In genomic region chrX:2898861-2899512, GRCh38 we compare ENCODE assay signal across 14 cellular contexts. TPM values are rescaled to one million over a fixed set of nuclear protein-coding genes. Genes with fewer than 3 reads are reported as not detected.
DNase-seq lines count a peak whose midpoint lies in the region; TF ChIP-seq lines count a peak whose summit lies in the region.
"Had no signal": no experiment of that assay in that cellular context is flagged by ENCODE, and none has a peak within 500 bp of the region (broad histone marks: within the 10 kb centered on the region; RNA-seq: fewer than 3 reads in every experiment).

No MANE protein-coding gene starts in this region.

- POLR2A ChIA-PET in RWPE1 (lab: Yijun Ruan, JAX; ENCODE audit: low non-redundant PET): no interaction called here

- H3K27ac Mint-ChIP-seq in progenitor cell of endocrine pancreas: peak overlapping the region; percentile 99

- DNase-seq in DMS53 (lab: John Stamatoyannopoulos, UW) (peak; percentile 75), RWPE1 (ENCODE audit: low spot score) (peak; percentile 17), islet precursor cell (peak; percentile 63), progenitor cell of endocrine pancreas (ENCODE audit: low spot score, unreplicated experiment) (no peak), RPMI8226 (no peak), anterior cingulate cortex (lab: John Stamatoyannopoulos, UW) (no peak), GM19240 (ENCODE audit: insufficient read length, low spot score) (no peak)
- DNase-seq in NK-92 treated with Interleukin-12 subunit alpha and Interleukin-12 subunit beta, amount 100 ng/mL, for 24 hours (lab: John Stamatoyannopoulos, UW): no peak
- DNase-seq: NCI-H1436; NCI-H82; SHP77; stimulated activated CD4-positive, alpha-beta T cell treated with anti-CD3 and anti-CD28 coated beads, Interleukin-1b, Interleukin-23, amount 100 ng/mL, for 48 hours; T-helper 9 cell had no signal

- peak overlapping the region; percentile 69 for H3K4me3 Mint-ChIP-seq in progenitor cell of endocrine pancreas (ENCODE audit: low read depth)

- peaks cover 42% of the 10 kb centered on the region for H3K4me1 Mint-ChIP-seq in progenitor cell of endocrine pancreas (ENCODE audit: low read depth)

- CTCF ChIA-PET in RWPE1 (lab: Yijun Ruan, JAX): no interaction called here

- H3K36me3 Mint-ChIP-seq in progenitor cell of endocrine pancreas (ENCODE audit: insufficient read depth): peaks cover 27% of the 10 kb centered on the region

- no peak for TF ChIP-seq CTCF in RWPE1 (conservative IDR thresholded peaks at IDR 0.05; ENCODE audit: low read depth)
- TF ChIP-seq CTCF in progenitor cell of endocrine pancreas (IDR thresholded peaks at IDR 0.05; ENCODE audit: unreplicated experiment): no peak

- no peak overlapping the region for H3K27ac ChIP-seq in RWPE1
- H3K27ac ChIP-seq: parathyroid adenoma had no signal

- no peaks in the 10 kb centered on the region for H3K27me3 Mint-ChIP-seq in progenitor cell of endocrine pancreas

- peaks cover 21% of the 10 kb centered on the region for H3K9me3 Mint-ChIP-seq in progenitor cell of endocrine pancreas (ENCODE audit: low read depth)

RNA-seq across cellular contexts. Expression of gene ARSD, which starts 30.2 kb away (rescaled TPM):
- 76.8 and 82.1 TPM in 2 replicates for total RNA-seq in progenitor cell of endocrine pancreas

Comparison
In these comparisons a context has a peak if more than half of its experiments do, and no peak if none do; other contexts are left out.
1. DNase-seq: peak in DMS53 (single experiment), RWPE1 (single experiment) and islet precursor cell (single experiment); none in progenitor cell of endocrine pancreas (single experiment), RPMI8226 (single experiment), anterior cingulate cortex (0 of 58), GM19240 (single experiment) and NK-92 treated with Interleukin-12 subunit alpha and Interleukin-12 subunit beta, amount 100 ng/mL, for 24 hours (single experiment).